In the genomic region with DNA sequence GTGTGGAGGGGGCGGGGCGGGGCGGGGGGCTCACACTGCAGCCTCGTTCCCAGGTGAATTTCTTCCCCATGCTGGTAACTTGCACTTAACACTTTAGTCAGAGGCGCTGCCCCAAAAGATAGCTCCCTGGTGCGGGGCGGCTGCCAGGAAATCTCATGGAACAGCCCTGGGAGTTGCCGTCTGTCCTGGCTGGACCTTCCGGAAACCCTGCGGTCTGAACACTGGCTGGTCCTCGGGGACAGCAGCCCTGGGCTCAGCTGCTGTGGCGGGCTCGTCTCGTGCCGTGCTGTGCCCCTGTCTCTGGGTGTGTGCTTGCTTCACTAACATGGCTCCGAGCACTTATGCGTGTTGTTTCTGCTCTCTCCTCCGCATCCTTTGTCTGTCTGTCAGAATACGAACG, we compare ENCODE assay signal across 14 cellular contexts. TPM values are rescaled to one million over a fixed set of nuclear protein-coding genes. Genes with fewer than 3 reads are reported as not detected.
DNase-seq lines count a peak whose midpoint lies in the region; ATAC-seq, FAIRE-seq and TF ChIP-seq lines count a peak whose summit lies in the region.
"Had no signal": no experiment of that assay in that cellular context is flagged by ENCODE, and none has a peak within 500 bp of the region (broad histone marks: within the 10 kb centered on the region; RNA-seq: fewer than 3 reads in every experiment).

No MANE protein-coding gene starts in this region.

- no peak overlapping the region for H3K27ac ChIP-seq in CD4-positive, alpha-beta memory T cell (ENCODE audit: low read depth, low read length)
- peak overlapping the region in 3 of 4 donors; percentile 94 to 99 (median 96) for H3K27ac ChIP-seq in gastroesophageal sphincter
- H3K27ac ChIP-seq in osteoblast (ENCODE audit: low read depth, low read length): no peak overlapping the region

- TF ChIP-seq CTCF in gastroesophageal sphincter (IDR thresholded peaks at IDR 0.05) (no peak), osteoblast (IDR thresholded peaks at IDR 0.05; ENCODE audit: extremely low read depth, low read depth, low read length) (no peak)

- TF ChIP-seq EP300 in gastroesophageal sphincter (IDR thresholded peaks at IDR 0.05): no peak

- peaks cover 57% of the 10 kb centered on the region for H3K36me3 ChIP-seq in CD4-positive, alpha-beta memory T cell (ENCODE audit: insufficient read depth, low read length)
- peaks cover 0 to 61% of the 10 kb centered on the region in 2 donors for H3K36me3 ChIP-seq in gastroesophageal sphincter
- H3K36me3 ChIP-seq in osteoblast (ENCODE audit: insufficient read depth, low read length): peaks cover 55% of the 10 kb centered on the region

- peaks cover 70% of the 10 kb centered on the region for H3K79me2 ChIP-seq in osteoblast (ENCODE audit: insufficient read depth, low read length)

- H3K9me3 Mint-ChIP-seq in CD4-positive, alpha-beta memory T cell: peaks cover 0 to 4% (median 0%) of the 10 kb centered on the region in 8 donors
- H3K9me3 Mint-ChIP-seq: activated CD4-positive, alpha-beta T cell treated with anti-CD3 and anti-CD28 coated beads, Interleukin-2, amount 10 ng/mL, durations not matched to agents 24 days and 14 days; effector memory CD8-positive, alpha-beta T cell; IgD-negative memory B cell had no signal

- H3K4me3 ChIP-seq in CD4-positive, alpha-beta memory T cell (ENCODE audit: low read length in 2 of 2): no peak overlapping the region
- H3K4me3 ChIP-seq in gastroesophageal sphincter (no peak overlapping the region), osteoblast (ENCODE audit: insufficient read depth, low read length) (no peak overlapping the region)

- ATAC-seq in gastroesophageal sphincter (no peak), HG03039 (IDR thresholded peaks at IDR 0.05; ENCODE audit: unreplicated experiment) (no peak)
- ATAC-seq: effector memory CD8-positive, alpha-beta T cell; left colon; T-helper 17 cell had no signal

- H3K4me2 ChIP-seq in osteoblast (ENCODE audit: insufficient read depth, low read length): no peak overlapping the region

- H3K4me3 Mint-ChIP-seq in CD4-positive, alpha-beta memory T cell: no peak overlapping the region
- H3K4me3 Mint-ChIP-seq: activated CD4-positive, alpha-beta T cell treated with anti-CD3 and anti-CD28 coated beads, Interleukin-2, amount 10 ng/mL, durations not matched to agents 24 days and 14 days; effector memory CD8-positive, alpha-beta T cell; T-helper 17 cell had no signal

- no peaks in the 10 kb centered on the region for H3K27me3 Mint-ChIP-seq in CD4-positive, alpha-beta memory T cell
- H3K27me3 Mint-ChIP-seq: activated CD4-positive, alpha-beta T cell treated with anti-CD3 and anti-CD28 coated beads, Interleukin-2, amount 10 ng/mL, durations not matched to agents 24 days and 14 days; effector memory CD8-positive, alpha-beta T cell; IgD-negative memory B cell; T-helper 17 cell had no signal

- H3K4me1 Mint-ChIP-seq in CD4-positive, alpha-beta memory T cell: peaks cover 18 to 70% (median 43%) of the 10 kb centered on the region in 4 donors

- WGBS in gastroesophageal sphincter (ENCODE audit: low coverage in 1 of 2), 2 donors: 52 to 77% methylated on average over 2 to 12 of the region's 20 CpGs

- H3K27ac Mint-ChIP-seq in CD4-positive, alpha-beta memory T cell: peak overlapping the region in 4 of 7 donors; percentile 17 to 88 (median 78)
- H3K27ac Mint-ChIP-seq: IgD-negative memory B cell, T-helper 17 cell had no signal

- intact Hi-C loops in CD4-positive, alpha-beta memory T cell (cut with micrococcal nuclease): no loop called here

- CTCF ChIA-PET in CD4-positive, alpha-beta memory T cell (lab: Charles Lee; ENCODE audit: partially characterized antibody): interaction anchor here (1.5 to 4.0 kb wide), 3 partner anchors 14 to 66 kb away, joined by 3 to 13 read pairs (median 5); no protein-coding TSS in a partner anchor

- POLR2A ChIA-PET in CD4-positive, alpha-beta memory T cell (lab: Charles Lee; ENCODE audit: partially characterized antibody): no interaction called here

- peaks cover 5% of the 10 kb centered on the region for H4K20me1 ChIP-seq in osteoblast (ENCODE audit: insufficient read depth, low read length)

- peaks cover 25 to 53% of the 10 kb centered on the region in 2 donors for H3K36me3 Mint-ChIP-seq in CD4-positive, alpha-beta memory T cell
- H3K36me3 Mint-ChIP-seq: IgD-negative memory B cell had no signal

- no peak for FAIRE-seq in frontal cortex (lab: Jason Lieb, UNC)
- FAIRE-seq: RCC 7860 had no signal

- H2AFZ ChIP-seq in osteoblast (ENCODE audit: low read length): no peak overlapping the region

- no peak for DNase-seq in CD4-positive, alpha-beta memory T cell
- DNase-seq in osteoblast (ENCODE audit: insufficient read length, low spot score, missing footprints) (peak; percentile 60), NCI-H1436 treated with DMSO at 0.1 percent for 48 hours (lab: John Stamatoyannopoulos, UW) (no peak), frontal cortex (ENCODE audit: low spot score in 2 of 2) (no peak)
- DNase-seq: activated CD4-positive, alpha-beta T cell treated with anti-CD3 and anti-CD28 coated beads, Interleukin-2, amount 10 ng/mL, durations not matched to agents 24 days and 14 days; DMS53; effector memory CD8-positive, alpha-beta T cell; NCI-H510A; T-helper 17 cell had no signal

- no peaks in the 10 kb centered on the region for H3K9me3 ChIP-seq in CD4-positive, alpha-beta memory T cell (ENCODE audit: control insufficient read depth in 1 of 2, low read length in 2 of 2)
- H3K9me3 ChIP-seq in gastroesophageal sphincter (no peaks in the 10 kb centered on the region), osteoblast (ENCODE audit: low read depth, low read length) (no peaks in the 10 kb centered on the region)

- peaks cover 61% of the 10 kb centered on the region for H3K4me1 ChIP-seq in CD4-positive, alpha-beta memory T cell (ENCODE audit: insufficient read depth, low read length)
- H3K4me1 ChIP-seq in gastroesophageal sphincter: peaks cover 3 to 77% (median 22%) of the 10 kb centered on the region in 3 donors
- peaks cover 26% of the 10 kb centered on the region for H3K4me1 ChIP-seq in osteoblast (ENCODE audit: insufficient read depth, low read length)

- H3K27me3 ChIP-seq in CD4-positive, alpha-beta memory T cell (ENCODE audit: insufficient read depth, low read length): no peaks in the 10 kb centered on the region
- H3K27me3 ChIP-seq in gastroesophageal sphincter (no peaks in the 10 kb centered on the region), osteoblast (ENCODE audit: insufficient read depth, low read length) (no peaks in the 10 kb centered on the region)

- TF ChIP-seq POLR2A in gastroesophageal sphincter (IDR thresholded peaks at IDR 0.05): no peak

RNA-seq across cellular contexts. Expression of a gene that starts 25.8 kb away (rescaled TPM):
- total RNA-seq in CD4-positive, alpha-beta memory T cell: 10 to 100 TPM; 51.8 to 57.9 TPM
- polyA plus RNA-seq in CD4-positive, alpha-beta memory T cell: 10 to 100 TPM; 47.5 to 48.8 TPM
- 10 to 100 TPM; 46.1 to 85.8 (median 57.5) TPM for total RNA-seq in gastroesophageal sphincter
- total RNA-seq in osteoblast: 42.7 and 50.3 TPM in 2 replicates
- total RNA-seq in frontal cortex: 58.3 TPM

RNA-seq across cellular contexts. Expression of a gene that starts 33.7 kb away (rescaled TPM):
- total RNA-seq in CD4-positive, alpha-beta memory T cell: 10 to 100 TPM; 22.0 to 26.9 TPM
- polyA plus RNA-seq in CD4-positive, alpha-beta memory T cell: 10 to 100 TPM; 13.4 to 17.6 TPM
- total RNA-seq in gastroesophageal sphincter (10 to 100 TPM; 16.1 to 64.1 (median 18.3) TPM), osteoblast (9.7 and 13.4 TPM in 2 replicates), frontal cortex (29.8 TPM)

RNA-seq across cellular contexts. Expression of a gene that starts 34.6 kb away (rescaled TPM):
- 10 to 100 TPM; 13.3 to 13.8 TPM for total RNA-seq in CD4-positive, alpha-beta memory T cell
- 10 to 100 TPM; 11.3 to 15.2 TPM for polyA plus RNA-seq in CD4-positive, alpha-beta memory T cell
- total RNA-seq in gastroesophageal sphincter (10 to 100 TPM in 1 of 4 donors, 1 to 10 TPM in 3; 5.3 to 11.4 (median 8.6) TPM), osteoblast (10.1 and 10.6 TPM in 2 replicates), frontal cortex (9.0 TPM)

RNA-seq across cellular contexts. Expression of a gene that starts 47.6 kb away (rescaled TPM):
- not detected for total RNA-seq in CD4-positive, alpha-beta memory T cell
- not detected for polyA plus RNA-seq in CD4-positive, alpha-beta memory T cell
- 100 to 1,000 TPM in 1 of 4 donors, 1 to 10 TPM in 1, under 1 TPM in 1, not detected in 1; 0.58 to 222 (median 1.4) TPM for total RNA-seq in gastroesophageal sphincter
- not detected in 2 replicates for total RNA-seq in osteoblast
- total RNA-seq in frontal cortex: not detected
- total RNA-seq: activated CD4-positive, alpha-beta T cell treated with anti-CD3 and anti-CD28 coated beads, Interleukin-2, amount 10 ng/mL, durations not matched to agents 24 days and 14 days had no signal

RNA-seq across cellular contexts. Expression of a gene that starts 58.4 kb away (rescaled TPM):
- total RNA-seq in CD4-positive, alpha-beta memory T cell: 10 to 100 TPM; 47.8 to 50.5 TPM
- polyA plus RNA-seq in CD4-positive, alpha-beta memory T cell: 100 to 1,000 TPM; 110 to 136 TPM
- total RNA-seq in gastroesophageal sphincter (100 to 1,000 TPM; 139 to 165 (median 145) TPM), osteoblast (24.5 and 33.3 TPM in 2 replicates), frontal cortex (55.4 TPM)

Comparison
In these comparisons a context has a peak if more than half of its experiments do, and no peak if none do; other contexts are left out.
1. H3K27ac ChIP-seq: peak in gastroesophageal sphincter (3 of 4); none in CD4-positive, alpha-beta memory T cell (single experiment) and osteoblast (single experiment).